18 cellular contexts compared by ENCODE assay signal in genomic region chr1:153447498-153448170, GRCh38. TPM values are rescaled to one million over a fixed set of nuclear protein-coding genes. Genes with fewer than 3 reads are reported as not detected.
DNase-seq lines count a peak whose midpoint lies in the region; ATAC-seq and TF ChIP-seq lines count a peak whose summit lies in the region.
"Had no signal": no experiment of that assay in that cellular context is flagged by ENCODE, and none has a peak within 500 bp of the region (broad histone marks: within the 10 kb centered on the region; RNA-seq: fewer than 3 reads in every experiment).

No MANE protein-coding gene starts in this region.

- no peaks in the 10 kb centered on the region for H3K36me3 Mint-ChIP-seq in CD8-positive, alpha-beta T cell
- H3K36me3 Mint-ChIP-seq: naive B cell had no signal

- no peaks in the 10 kb centered on the region for H3K9me3 ChIP-seq in PC-3 (ENCODE audit: low read length)
- no peaks in the 10 kb centered on the region for H3K9me3 ChIP-seq in CD8-positive, alpha-beta T cell (ENCODE audit: low read length)
- H3K9me3 ChIP-seq in ovary, result no peaks in the 10 kb centered on the region
- H3K9me3 ChIP-seq: psoas muscle, SJSA1, suprapubic skin had no signal

- peaks cover 5% of the 10 kb centered on the region for H3F3A ChIP-seq in PC-3 (ENCODE audit: low read length, unreplicated experiment)

- DNase-seq in GM04504 (ENCODE audit: low read depth) (peak; percentile 18), PC-3 (peak; percentile 76), retinal pigment epithelial cell (ENCODE audit: low read depth) (peak; percentile 46), ovary (no peak), SHP77 (lab: John Stamatoyannopoulos, UW) (no peak)
- no peak for DNase-seq in CD8-positive, alpha-beta T cell
- DNase-seq: erythroblast; naive B cell; NCI-H345; psoas muscle; stimulated activated CD4-positive, alpha-beta T cell treated with anti-CD3 and anti-CD28 coated beads, Interleukin-1b, Interleukin-23, amount 100 ng/mL, for 48 hours had no signal

- H3K27ac ChIP-seq in PC-3 (ENCODE audit: low read length) (0 out of 2 replicates have a peak overlapping the region, but pooled peaks have one; percentile 6), ovary (no peak overlapping the region)
- no peak overlapping the region for H3K27ac ChIP-seq in CD8-positive, alpha-beta T cell (ENCODE audit: low read depth, low read length)
- H3K27ac ChIP-seq: psoas muscle, SJSA1, suprapubic skin had no signal

- H3K27me3 ChIP-seq in PC-3 (ENCODE audit: low read length) (peaks cover 50% of the 10 kb centered on the region), ovary (no peaks in the 10 kb centered on the region)
- peaks cover 2% of the 10 kb centered on the region for H3K27me3 ChIP-seq in CD8-positive, alpha-beta T cell (ENCODE audit: insufficient read depth, low read length)
- H3K27me3 ChIP-seq: SJSA1 had no signal

- H3K4me2 ChIP-seq in PC-3 (ENCODE audit: low read length), result peak overlapping the region; percentile 3; the same call in 1 of the 2 replicates

- H3K4me1 ChIP-seq in PC-3 (ENCODE audit: insufficient read depth, low read length), result peaks cover 16% of the 10 kb centered on the region
- H3K4me1 ChIP-seq in CD8-positive, alpha-beta T cell (ENCODE audit: insufficient read depth, low read length), result no peaks in the 10 kb centered on the region
- no peaks in the 10 kb centered on the region for H3K4me1 ChIP-seq in ovary (ENCODE audit: insufficient read depth)
- H3K4me1 ChIP-seq: psoas muscle, suprapubic skin had no signal

- no peak for TF ChIP-seq CTCF in PC-3 (conservative IDR thresholded peaks at IDR 0.05; ENCODE audit: low read depth, low read length)
- TF ChIP-seq CTCF in retinal pigment epithelial cell (conservative IDR thresholded peaks at IDR 0.05; ENCODE audit: low read depth, low read length), result no peak
- TF ChIP-seq CTCF in CD8-positive, alpha-beta T cell (IDR thresholded peaks at IDR 0.05), result no peak
- TF ChIP-seq CTCF in ovary (IDR thresholded peaks at IDR 0.05), result no peak

- no peak overlapping the region for H3K4me3 Mint-ChIP-seq in CD8-positive, alpha-beta T cell
- H3K4me3 Mint-ChIP-seq: activated T-helper 1 cell treated with anti-CD3 and anti-CD28 coated beads, Interleukin-12 subunit alpha, Interleukin-12 subunit beta, Interleukin-2, Interleukin-4 antibody, amounts not matched to agents 30 ng/mL and 10 ng/mL and 1 ng/mL, durations not matched to agents 14 hours and 24 hours and 36 hours; naive B cell had no signal

- no peaks in the 10 kb centered on the region for H3K9me3 Mint-ChIP-seq in CD8-positive, alpha-beta T cell
- H3K9me3 Mint-ChIP-seq: activated T-helper 1 cell treated with anti-CD3 and anti-CD28 coated beads, Interleukin-12 subunit alpha, Interleukin-12 subunit beta, Interleukin-2, Interleukin-4 antibody, amounts not matched to agents 30 ng/mL and 10 ng/mL and 1 ng/mL, durations not matched to agents 14 hours and 24 hours and 36 hours had no signal

- H3K4me3 ChIP-seq in PC-3 (ENCODE audit: low read length) (no peak overlapping the region), retinal pigment epithelial cell (ENCODE audit: low read length) (no peak overlapping the region), ovary (no peak overlapping the region)
- H3K4me3 ChIP-seq in CD8-positive, alpha-beta T cell (ENCODE audit: low read depth, low read length), result no peak overlapping the region
- H3K4me3 ChIP-seq: psoas muscle, SJSA1, suprapubic skin had no signal

- no peaks in the 10 kb centered on the region for H3K4me1 Mint-ChIP-seq in CD8-positive, alpha-beta T cell (ENCODE audit: low read depth)
- H3K4me1 Mint-ChIP-seq: naive B cell had no signal

- no peak for TF ChIP-seq EP300 in ovary (IDR thresholded peaks at IDR 0.05)

- peaks cover 3% of the 10 kb centered on the region; the same call in 1 of the 2 replicates for H3K9me2 ChIP-seq in PC-3 (replicated peaks; ENCODE audit: low read length)

- POLR2A ChIA-PET in PC-3 (lab: Charles Lee; ENCODE audit: unreplicated experiment), result no interaction called here
- POLR2A ChIA-PET in CD8-positive, alpha-beta T cell (lab: Charles Lee), result no interaction called here

- intact Hi-C loops in PC-3 (cut with micrococcal nuclease) (no loop called here), ovary (cut with DNase I) (no loop called here)
- intact Hi-C loops in CD8-positive, alpha-beta T cell (cut with DNase I, micrococcal nuclease), result no loop called here

- no peak overlapping the region for H3K27ac Mint-ChIP-seq in CD8-positive, alpha-beta T cell
- H3K27ac Mint-ChIP-seq: activated T-helper 1 cell treated with anti-CD3 and anti-CD28 coated beads, Interleukin-12 subunit alpha, Interleukin-12 subunit beta, Interleukin-2, Interleukin-4 antibody, amounts not matched to agents 30 ng/mL and 10 ng/mL and 1 ng/mL, durations not matched to agents 14 hours and 24 hours and 36 hours; naive B cell had no signal

- no peaks in the 10 kb centered on the region for H4K20me1 ChIP-seq in PC-3 (ENCODE audit: low read length)

- peaks cover 47% of the 10 kb centered on the region for H3K27me3 Mint-ChIP-seq in CD8-positive, alpha-beta T cell (ENCODE audit: low read depth)

- H2AFZ ChIP-seq in PC-3 (ENCODE audit: low read length), result no peak overlapping the region

- no peaks in the 10 kb centered on the region for H3K79me2 ChIP-seq in PC-3 (ENCODE audit: low read length)

- H3K36me3 ChIP-seq in PC-3 (ENCODE audit: low read depth, low read length) (no peaks in the 10 kb centered on the region), ovary (no peaks in the 10 kb centered on the region)
- H3K36me3 ChIP-seq in CD8-positive, alpha-beta T cell (ENCODE audit: insufficient read depth, low read length), result no peaks in the 10 kb centered on the region
- H3K36me3 ChIP-seq: SJSA1, suprapubic skin had no signal

- no peak overlapping the region for H3K9ac ChIP-seq in PC-3 (ENCODE audit: low read length)

- 48 to 74% (median 58%) methylated on average over 1 of the region's 1 CpG for WGBS in ovary, 3 donors

- CTCF ChIA-PET in PC-3 (lab: Charles Lee), result no interaction called here
- CTCF ChIA-PET in CD8-positive, alpha-beta T cell (lab: Charles Lee), result no interaction called here

- no peak for TF ChIP-seq POLR2A in ovary (IDR thresholded peaks at IDR 0.05)

- BruUV-seq in PC-3 (replicated peaks; lab: Mats Ljungman, UMichigan), result no TSS peak

- peak; percentile 87 for ATAC-seq in PC-3
- ATAC-seq in esophagus mucosa, result peak; percentile 67
- ATAC-seq in CD8-positive, alpha-beta T cell, result no peak
- no peak for ATAC-seq in GM21423 (IDR thresholded peaks at IDR 0.05; ENCODE audit: unreplicated experiment)
- ATAC-seq: psoas muscle had no signal

RNA-seq across cellular contexts. Expression of gene S100A7, which starts 12.8 kb away (rescaled TPM):
- total RNA-seq in PC-3 (2014; rRNA removed), result not detected in 2 replicates
- 5,647 TPM for total RNA-seq in esophagus mucosa
- total RNA-seq in CD8-positive, alpha-beta T cell, result not detected
- under 1 TPM in 1 of 7 donors, not detected in 6; 0.97 TPM for total RNA-seq in ovary
- not detected for polyA plus RNA-seq in ovary
- total RNA-seq: activated T-helper 1 cell treated with anti-CD3 and anti-CD28 coated beads, Interleukin-12 subunit alpha, Interleukin-12 subunit beta, Interleukin-2, Interleukin-4 antibody, amounts not matched to agents 30 ng/mL and 10 ng/mL and 1 ng/mL, durations not matched to agents 14 hours and 24 hours and 36 hours; liver; SJSA1 had no signal
- polyA plus RNA-seq: liver, psoas muscle had no signal

RNA-seq across cellular contexts. Expression of gene S100A7A, which starts 31.3 kb away (rescaled TPM):
- not detected in 2 replicates for total RNA-seq in PC-3 (2014; rRNA removed)
- total RNA-seq in esophagus mucosa, result 24.6 TPM
- not detected for total RNA-seq in CD8-positive, alpha-beta T cell
- total RNA-seq in ovary, result not detected
- polyA plus RNA-seq in ovary, result not detected
- total RNA-seq: activated T-helper 1 cell treated with anti-CD3 and anti-CD28 coated beads, Interleukin-12 subunit alpha, Interleukin-12 subunit beta, Interleukin-2, Interleukin-4 antibody, amounts not matched to agents 30 ng/mL and 10 ng/mL and 1 ng/mL, durations not matched to agents 14 hours and 24 hours and 36 hours; liver; psoas muscle; SJSA1 had no signal
- polyA plus RNA-seq: adipose tissue, liver, psoas muscle had no signal

RNA-seq across cellular contexts. Expression of gene S100A8, which starts 56.8 kb away (rescaled TPM):
- total RNA-seq in PC-3 (2014; rRNA removed), result 0.29 TPM in 1 of 2 replicates, not detected in the other
- 27,439 TPM for total RNA-seq in esophagus mucosa
- total RNA-seq in CD8-positive, alpha-beta T cell, result 1 to 10 TPM in 1 of 2 experiments, not detected in 1; 1.6 TPM
- total RNA-seq in ovary, result 10 to 100 TPM in 3 of 7 donors, 1 to 10 TPM in 4; 5.3 to 60.5 (median 9.1) TPM
- polyA plus RNA-seq in ovary, result 10 to 100 TPM in 1 of 2 donors, 1 to 10 TPM in 1; 8.3 to 19.4 TPM
- total RNA-seq: activated T-helper 1 cell treated with anti-CD3 and anti-CD28 coated beads, Interleukin-12 subunit alpha, Interleukin-12 subunit beta, Interleukin-2, Interleukin-4 antibody, amounts not matched to agents 30 ng/mL and 10 ng/mL and 1 ng/mL, durations not matched to agents 14 hours and 24 hours and 36 hours; SJSA1 had no signal

Comparison
In these comparisons a context has a peak if more than half of its experiments do, and no peak if none do; other contexts are left out.
1. DNase-seq: peak in GM04504 (single experiment), PC-3 (single experiment) and retinal pigment epithelial cell (single experiment); none in CD8-positive, alpha-beta T cell (0 of 7), ovary (0 of 5) and SHP77 (0 of 2).
2. ATAC-seq: peak in PC-3 (single experiment) and esophagus mucosa (single experiment); none in CD8-positive, alpha-beta T cell (single experiment) and GM21423 (single experiment).
3. RNA of gene S100A7, which starts 12.8 kb away (total RNA-seq): 5,647 TPM in esophagus mucosa (single experiment); not detected in PC-3, not detected in CD8-positive, alpha-beta T cell and 0.97 TPM in ovary; every median in the first group is over 1,000 times any median in the second.
4. RNA of gene S100A7A, which starts 31.3 kb away (total RNA-seq): 24.6 TPM in esophagus mucosa (single experiment); not detected in PC-3, not detected in CD8-positive, alpha-beta T cell and not detected in ovary; every median in the first group is over 10 times any median in the second.
5. RNA of gene S100A8, which starts 56.8 kb away (total RNA-seq): 27,439 TPM in esophagus mucosa (single experiment); 5.3 to 60.5 TPM in ovary, 1.6 TPM in CD8-positive, alpha-beta T cell and 0.29 TPM in PC-3; every median in the first group is over 100 times any median in the second.